ENCODE assay signal across 1 cellular context in genomic region chr17:40330850-40331470, GRCh38.
TF ChIP-seq lines count a peak whose summit lies in the region.

No MANE protein-coding gene starts in this region.

TF ChIP-seq in GM23338, 12 proteins besides CTCF, POLR2A, EP300 and RAD21 (continued from another document):
- TF ChIP-seq, protein P1, sequence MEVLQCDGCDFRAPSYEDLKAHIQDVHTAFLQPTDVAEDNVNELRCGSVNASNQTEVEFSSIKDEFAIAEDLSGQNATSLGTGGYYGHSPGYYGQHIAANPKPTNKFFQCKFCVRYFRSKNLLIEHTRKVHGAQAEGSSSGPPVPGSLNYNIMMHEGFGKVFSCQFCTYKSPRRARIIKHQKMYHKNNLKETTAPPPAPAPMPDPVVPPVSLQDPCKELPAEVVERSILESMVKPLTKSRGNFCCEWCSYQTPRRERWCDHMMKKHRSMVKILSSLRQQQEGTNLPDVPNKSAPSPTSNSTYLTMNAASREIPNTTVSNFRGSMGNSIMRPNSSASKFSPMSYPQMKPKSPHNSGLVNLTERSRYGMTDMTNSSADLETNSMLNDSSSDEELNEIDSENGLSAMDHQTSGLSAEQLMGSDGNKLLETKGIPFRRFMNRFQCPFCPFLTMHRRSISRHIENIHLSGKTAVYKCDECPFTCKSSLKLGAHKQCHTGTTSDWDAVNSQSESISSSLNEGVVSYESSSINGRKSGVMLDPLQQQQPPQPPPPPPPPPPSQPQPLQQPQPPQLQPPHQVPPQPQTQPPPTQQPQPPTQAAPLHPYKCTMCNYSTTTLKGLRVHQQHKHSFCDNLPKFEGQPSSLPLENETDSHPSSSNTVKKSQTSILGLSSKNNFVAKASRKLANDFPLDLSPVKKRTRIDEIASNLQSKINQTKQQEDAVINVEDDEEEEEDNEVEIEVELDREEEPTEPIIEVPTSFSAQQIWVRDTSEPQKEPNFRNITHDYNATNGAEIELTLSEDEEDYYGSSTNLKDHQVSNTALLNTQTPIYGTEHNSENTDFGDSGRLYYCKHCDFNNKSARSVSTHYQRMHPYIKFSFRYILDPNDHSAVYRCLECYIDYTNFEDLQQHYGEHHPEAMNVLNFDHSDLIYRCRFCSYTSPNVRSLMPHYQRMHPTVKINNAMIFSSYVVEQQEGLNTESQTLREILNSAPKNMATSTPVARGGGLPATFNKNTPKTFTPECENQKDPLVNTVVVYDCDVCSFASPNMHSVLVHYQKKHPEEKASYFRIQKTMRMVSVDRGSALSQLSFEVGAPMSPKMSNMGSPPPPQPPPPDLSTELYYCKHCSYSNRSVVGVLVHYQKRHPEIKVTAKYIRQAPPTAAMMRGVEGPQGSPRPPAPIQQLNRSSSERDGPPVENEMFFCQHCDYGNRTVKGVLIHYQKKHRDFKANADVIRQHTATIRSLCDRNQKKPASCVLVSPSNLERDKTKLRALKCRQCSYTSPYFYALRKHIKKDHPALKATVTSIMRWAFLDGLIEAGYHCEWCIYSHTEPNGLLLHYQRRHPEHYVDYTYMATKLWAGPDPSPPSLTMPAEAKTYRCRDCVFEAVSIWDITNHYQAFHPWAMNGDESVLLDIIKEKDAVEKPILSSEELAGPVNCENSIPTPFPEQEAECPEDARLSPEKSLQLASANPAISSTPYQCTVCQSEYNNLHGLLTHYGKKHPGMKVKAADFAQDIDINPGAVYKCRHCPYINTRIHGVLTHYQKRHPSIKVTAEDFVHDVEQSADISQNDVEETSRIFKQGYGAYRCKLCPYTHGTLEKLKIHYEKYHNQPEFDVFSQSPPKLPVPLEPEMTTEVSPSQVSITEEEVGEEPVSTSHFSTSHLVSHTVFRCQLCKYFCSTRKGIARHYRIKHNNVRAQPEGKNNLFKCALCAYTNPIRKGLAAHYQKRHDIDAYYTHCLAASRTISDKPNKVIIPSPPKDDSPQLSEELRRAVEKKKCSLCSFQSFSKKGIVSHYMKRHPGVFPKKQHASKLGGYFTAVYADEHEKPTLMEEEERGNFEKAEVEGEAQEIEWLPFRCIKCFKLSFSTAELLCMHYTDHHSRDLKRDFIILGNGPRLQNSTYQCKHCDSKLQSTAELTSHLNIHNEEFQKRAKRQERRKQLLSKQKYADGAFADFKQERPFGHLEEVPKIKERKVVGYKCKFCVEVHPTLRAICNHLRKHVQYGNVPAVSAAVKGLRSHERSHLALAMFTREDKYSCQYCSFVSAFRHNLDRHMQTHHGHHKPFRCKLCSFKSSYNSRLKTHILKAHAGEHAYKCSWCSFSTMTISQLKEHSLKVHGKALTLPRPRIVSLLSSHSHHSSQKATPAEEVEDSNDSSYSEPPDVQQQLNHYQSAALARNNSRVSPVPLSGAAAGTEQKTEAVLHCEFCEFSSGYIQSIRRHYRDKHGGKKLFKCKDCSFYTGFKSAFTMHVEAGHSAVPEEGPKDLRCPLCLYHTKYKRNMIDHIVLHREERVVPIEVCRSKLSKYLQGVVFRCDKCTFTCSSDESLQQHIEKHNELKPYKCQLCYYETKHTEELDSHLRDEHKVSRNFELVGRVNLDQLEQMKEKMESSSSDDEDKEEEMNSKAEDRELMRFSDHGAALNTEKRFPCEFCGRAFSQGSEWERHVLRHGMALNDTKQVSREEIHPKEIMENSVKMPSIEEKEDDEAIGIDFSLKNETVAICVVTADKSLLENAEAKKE (CRISPR knock-in tag; IDR thresholded peaks at IDR 0.05), result no peak
- TF ChIP-seq POLR2AphosphoS5 (IDR thresholded peaks at IDR 0.05; ENCODE audit: low read depth), result no peak
- no peak for TF ChIP-seq NANOG (IDR thresholded peaks at IDR 0.05; ENCODE audit: borderline replicate concordance)
TF ChIP-seq in GM23338: peak in this region for 0.
